1 cellular context compared by ENCODE assay signal in genomic region chr5:20335978-20336377, GRCh38.
TF ChIP-seq lines count a peak whose summit lies in the region.

No MANE protein-coding gene starts in this region.

TF ChIP-seq in GM23338, 12 proteins besides CTCF, POLR2A, EP300 and RAD21 (continued from another document):
- no peak for TF ChIP-seq ZNF462 (CRISPR knock-in tag; IDR thresholded peaks at IDR 0.05)
- no peak for TF ChIP-seq ZNF331 (CRISPR knock-in tag; IDR thresholded peaks at IDR 0.05; ENCODE audit: low read depth)
- no peak for TF ChIP-seq EZH2 (IDR thresholded peaks at IDR 0.05; ENCODE audit: low read depth, unreplicated experiment)
- TF ChIP-seq CREB1 (CRISPR knock-in tag; IDR thresholded peaks at IDR 0.05; ENCODE audit: low read depth), result no peak
- TF ChIP-seq POLR2AphosphoS5 (IDR thresholded peaks at IDR 0.05; ENCODE audit: low read depth), result no peak
- no peak for TF ChIP-seq JUNB (IDR thresholded peaks at IDR 0.05; ENCODE audit: unreplicated experiment)
- TF ChIP-seq ETS1 (IDR thresholded peaks at IDR 0.05), result no peak
- TF ChIP-seq EZH2phosphoT487 (IDR thresholded peaks at IDR 0.05; ENCODE audit: unreplicated experiment), result no peak
